In genomic region chr3:158148218-158148617, GRCh38 we compare ENCODE assay signal across 13 cellular contexts. TPM values are rescaled to one million over a fixed set of nuclear protein-coding genes. Genes with fewer than 3 reads are reported as not detected.
DNase-seq lines count a peak whose midpoint lies in the region; TF ChIP-seq lines count a peak whose summit lies in the region.
"Had no signal": no experiment of that assay in that cellular context is flagged by ENCODE, and none has a peak within 500 bp of the region (broad histone marks: within the 10 kb centered on the region; RNA-seq: fewer than 3 reads in every experiment).

No MANE protein-coding gene starts in this region.

- H3K27me3 Mint-ChIP-seq in activated naive CD4-positive, alpha-beta T cell treated with anti-CD3 and anti-CD28 coated beads for 36 hours (ENCODE audit: low read depth), result no peaks in the 10 kb centered on the region
- H3K27me3 Mint-ChIP-seq in Calu3 (ENCODE audit: unreplicated experiment), result no peaks in the 10 kb centered on the region
- H3K27me3 Mint-ChIP-seq: CD8-positive, alpha-beta memory T cell had no signal

- BruUV-seq in Calu3 (replicated peaks; lab: Mats Ljungman, UMichigan), result no TSS peak

- no peak overlapping the region for H3K4me3 ChIP-seq in choroid plexus epithelial cell (ENCODE audit: low read depth, low read length)
- H3K4me3 ChIP-seq: GM12878, HAP-1 had no signal

- H3K27ac Mint-ChIP-seq in activated naive CD4-positive, alpha-beta T cell treated with anti-CD3 and anti-CD28 coated beads for 36 hours, result no peak overlapping the region
- no peak overlapping the region for H3K27ac Mint-ChIP-seq in Calu3 (ENCODE audit: unreplicated experiment)
- H3K27ac Mint-ChIP-seq: CD8-positive, alpha-beta memory T cell had no signal

- CTCF ChIA-PET in activated naive CD4-positive, alpha-beta T cell treated with anti-CD3 and anti-CD28 coated beads for 36 hours (lab: Charles Lee), result no interaction called here
- CTCF ChIA-PET in Calu3 (lab: Charles Lee), result no interaction called here

- peaks cover 10% of the 10 kb centered on the region for H3K4me1 Mint-ChIP-seq in activated naive CD4-positive, alpha-beta T cell treated with anti-CD3 and anti-CD28 coated beads for 36 hours (ENCODE audit: low read depth)
- peaks cover 10% of the 10 kb centered on the region for H3K4me1 Mint-ChIP-seq in Calu3 (ENCODE audit: low read depth, unreplicated experiment)

- H3K4me3 Mint-ChIP-seq in activated naive CD4-positive, alpha-beta T cell treated with anti-CD3 and anti-CD28 coated beads for 36 hours, result no peak overlapping the region
- no peak overlapping the region for H3K4me3 Mint-ChIP-seq in Calu3 (ENCODE audit: low read depth, unreplicated experiment)
- H3K4me3 Mint-ChIP-seq: CD8-positive, alpha-beta memory T cell had no signal

- H3K9me3 Mint-ChIP-seq in activated naive CD4-positive, alpha-beta T cell treated with anti-CD3 and anti-CD28 coated beads for 36 hours, result no peaks in the 10 kb centered on the region
- H3K9me3 Mint-ChIP-seq in Calu3 (ENCODE audit: low read depth, unreplicated experiment), result no peaks in the 10 kb centered on the region

- no peak for TF ChIP-seq CTCF in choroid plexus epithelial cell (conservative IDR thresholded peaks at IDR 0.05; ENCODE audit: low read depth, low read length)
- no peak for TF ChIP-seq CTCF in Calu3 (IDR thresholded peaks at IDR 0.05; ENCODE audit: unreplicated experiment)

- DNase-seq in activated naive CD4-positive, alpha-beta T cell treated with anti-CD3 and anti-CD28 coated beads for 36 hours, result peak; percentile 5
- DNase-seq in activated naive CD4-positive, alpha-beta T cell (lab: John Stamatoyannopoulos, UW), result no peak
- DNase-seq in M059J (ENCODE audit: low read depth), result peak; percentile 8
- peak; percentile 24 for DNase-seq in choroid plexus epithelial cell (ENCODE audit: low read depth)
- no peak for DNase-seq in NCI-H146 (lab: John Stamatoyannopoulos, UW)
- DNase-seq in stimulated activated CD4-positive, alpha-beta T cell treated with anti-CD3 and anti-CD28 coated beads, Interleukin-1b, Interleukin-23, amount 100 ng/mL, for 48 hours, result no peak
- no peak for DNase-seq in Calu3
- DNase-seq: Caco-2; CD8-positive, alpha-beta memory T cell; DMS 273 treated with DMSO at 0.1 percent for 48 hours; GOT3 had no signal

- intact Hi-C loops in activated naive CD4-positive, alpha-beta T cell treated with anti-CD3 and anti-CD28 coated beads for 36 hours (cut with micrococcal nuclease), result no loop called here
- intact Hi-C loops in Calu3 (cut with micrococcal nuclease; ENCODE audit: unreplicated experiment), result no loop called here

- H3K36me3 Mint-ChIP-seq in activated naive CD4-positive, alpha-beta T cell treated with anti-CD3 and anti-CD28 coated beads for 36 hours (ENCODE audit: low read depth), result peaks cover 34% of the 10 kb centered on the region
- peaks cover 5% of the 10 kb centered on the region for H3K36me3 Mint-ChIP-seq in Calu3 (ENCODE audit: insufficient read depth, unreplicated experiment)

RNA-seq across cellular contexts. Expression of gene RSRC1, which starts 38.3 kb away (rescaled TPM):
- 10 to 100 TPM; 48.4 to 50.1 TPM for total RNA-seq in activated naive CD4-positive, alpha-beta T cell treated with anti-CD3 and anti-CD28 coated beads for 36 hours
- 45.4 and 61.0 TPM in 2 replicates for total RNA-seq in M059J (2014; rRNA removed; shearing (Covaris generic))
- total RNA-seq in Calu3 (2022), result 81.3 and 82.1 TPM in 2 replicates

RNA-seq across cellular contexts. Expression of gene SHOX2, which starts 42.0 kb away (rescaled TPM):
- total RNA-seq in activated naive CD4-positive, alpha-beta T cell treated with anti-CD3 and anti-CD28 coated beads for 36 hours, result not detected
- 21.3 and 32.9 TPM in 2 replicates for total RNA-seq in M059J (2014; rRNA removed; shearing (Covaris generic))
- total RNA-seq in Calu3 (2022), result 11.8 and 14.7 TPM in 2 replicates
- total RNA-seq: CD8-positive, alpha-beta memory T cell had no signal

Comparison
In these comparisons a context has a peak if more than half of its experiments do, and no peak if none do; other contexts are left out.
1. DNase-seq: peak in activated naive CD4-positive, alpha-beta T cell treated with anti-CD3 and anti-CD28 coated beads for 36 hours (single experiment), M059J (single experiment) and choroid plexus epithelial cell (single experiment); none in activated naive CD4-positive, alpha-beta T cell (0 of 4), NCI-H146 (single experiment), stimulated activated CD4-positive, alpha-beta T cell treated with anti-CD3 and anti-CD28 coated beads, Interleukin-1b, Interleukin-23, amount 100 ng/mL, for 48 hours (single experiment) and Calu3 (single experiment).
2. RNA of gene SHOX2, which starts 42.0 kb away (total RNA-seq): 21.3 to 32.9 TPM in M059J and 11.8 to 14.7 TPM in Calu3; not detected in activated naive CD4-positive, alpha-beta T cell treated with anti-CD3 and anti-CD28 coated beads for 36 hours; every median in the first group is over 10 times any median in the second.